Comparison of ENCODE assay signal across 28 cellular contexts in genomic region chr5:137236266-137236665, GRCh38.
DNase-seq lines count a peak whose midpoint lies in the region; ATAC-seq, FAIRE-seq and TF ChIP-seq lines count a peak whose summit lies in the region.
"Had no signal": no experiment of that assay in that cellular context is flagged by ENCODE, and none has a peak within 500 bp of the region (broad histone marks: within the 10 kb centered on the region; RNA-seq: fewer than 3 reads in every experiment).

No MANE protein-coding gene starts in this region.

- no peak overlapping the region for H3K4me2 ChIP-seq in astrocyte (ENCODE audit: low read length)
- H3K4me2 ChIP-seq in HepG2 (ENCODE audit: low read depth, low read length): no peak overlapping the region
- H3K4me2 ChIP-seq: SK-N-SH had no signal

- TF ChIP-seq POLR2A in breast epithelium (IDR thresholded peaks at IDR 0.05): no peak
- no peak for TF ChIP-seq POLR2A in HepG2 (IDR thresholded peaks at IDR 0.05; ENCODE audit: insufficient read depth in 1 of 2, low read depth in 2 of 2, low read length in 2 of 2)

- H3K79me2 ChIP-seq in astrocyte (ENCODE audit: insufficient read depth, low read length): no peaks in the 10 kb centered on the region
- H3K79me2 ChIP-seq in HepG2 (ENCODE audit: insufficient read depth, low read length): no peaks in the 10 kb centered on the region

- H2AFZ ChIP-seq in astrocyte (ENCODE audit: low read depth, low read length) (no peak overlapping the region), HepG2 (ENCODE audit: low read length) (no peak overlapping the region)

- H3K27ac ChIP-seq in breast epithelium: no peak overlapping the region
- H3K27ac ChIP-seq in astrocyte (ENCODE audit: low read depth, low read length): no peak overlapping the region
- no peak overlapping the region for H3K27ac ChIP-seq in HepG2 (ENCODE audit: extremely low read length, insufficient read depth, low read length)
- H3K27ac ChIP-seq: 22Rv1, HL-60 had no signal

- H3K27ac Mint-ChIP-seq in MCF 10A (ENCODE audit: low read depth, unreplicated experiment): peak overlapping the region; percentile 53
- no peak overlapping the region for H3K27ac Mint-ChIP-seq in astrocyte (ENCODE audit: unreplicated experiment)
- peak overlapping the region; percentile 24 for H3K27ac Mint-ChIP-seq in glutamatergic neuron (ENCODE audit: unreplicated experiment)
- H3K27ac Mint-ChIP-seq in activated naive CD4-positive, alpha-beta T cell treated with anti-CD3 and anti-CD28 coated beads for 36 hours: no peak overlapping the region
- H3K27ac Mint-ChIP-seq: CD8-positive, alpha-beta T cell had no signal

- in situ Hi-C loops in HepG2 (cut with HindIII; ENCODE audit: extremely low pct_ligation_motif_present, low pct_unique_long_range_greater_than_20kb): no loop called here

- H3K4me1 ChIP-seq in breast epithelium (no peaks in the 10 kb centered on the region), astrocyte (ENCODE audit: insufficient read depth, low read length) (peaks cover 13% of the 10 kb centered on the region), HepG2 (ENCODE audit: insufficient read depth, low read length) (no peaks in the 10 kb centered on the region)

- no peaks in the 10 kb centered on the region for H3K9me3 Mint-ChIP-seq in MCF 10A (ENCODE audit: unreplicated experiment)
- H3K9me3 Mint-ChIP-seq in astrocyte (ENCODE audit: unreplicated experiment): no peaks in the 10 kb centered on the region
- H3K9me3 Mint-ChIP-seq in glutamatergic neuron (ENCODE audit: unreplicated experiment): no peaks in the 10 kb centered on the region
- no peaks in the 10 kb centered on the region for H3K9me3 Mint-ChIP-seq in activated naive CD4-positive, alpha-beta T cell treated with anti-CD3 and anti-CD28 coated beads for 36 hours
- H3K9me3 Mint-ChIP-seq: CD8-positive, alpha-beta T cell had no signal

- WGBS in HepG2 (ENCODE audit: low lambda C conversion rate): 0% methylated on average over 2 of the region's 2 CpGs

- ATAC-seq in HepG2 (no peak), HG02588 (IDR thresholded peaks at IDR 0.05; ENCODE audit: unreplicated experiment) (no peak), HG03442 (IDR thresholded peaks at IDR 0.05; ENCODE audit: unreplicated experiment) (no peak)
- ATAC-seq: CD8-positive, alpha-beta T cell had no signal

- H3K9me3 ChIP-seq in breast epithelium (no peaks in the 10 kb centered on the region), astrocyte (ENCODE audit: insufficient read depth, low read depth, low read length) (no peaks in the 10 kb centered on the region), HepG2 (ENCODE audit: low read length) (no peaks in the 10 kb centered on the region)
- H3K9me3 ChIP-seq: SK-N-SH had no signal

- H3K4me1 Mint-ChIP-seq in MCF 10A (ENCODE audit: insufficient read depth, unreplicated experiment): peaks cover 26% of the 10 kb centered on the region
- H3K4me1 Mint-ChIP-seq in astrocyte (ENCODE audit: low read depth, unreplicated experiment): peaks cover 9% of the 10 kb centered on the region
- H3K4me1 Mint-ChIP-seq in glutamatergic neuron (ENCODE audit: low read depth, unreplicated experiment): no peaks in the 10 kb centered on the region
- H3K4me1 Mint-ChIP-seq in activated naive CD4-positive, alpha-beta T cell treated with anti-CD3 and anti-CD28 coated beads for 36 hours (ENCODE audit: low read depth): no peaks in the 10 kb centered on the region

- BruUV-seq in MCF 10A (replicated peaks; lab: Mats Ljungman, UMichigan): no TSS peak
- BruUV-seq in HepG2 (replicated peaks; lab: Mats Ljungman, UMichigan): no TSS peak

- H3K27me3 Mint-ChIP-seq in MCF 10A (ENCODE audit: insufficient read depth, unreplicated experiment): no peaks in the 10 kb centered on the region
- H3K27me3 Mint-ChIP-seq in astrocyte (ENCODE audit: low read depth, unreplicated experiment): no peaks in the 10 kb centered on the region
- H3K27me3 Mint-ChIP-seq in glutamatergic neuron (ENCODE audit: unreplicated experiment): no peaks in the 10 kb centered on the region
- H3K27me3 Mint-ChIP-seq in activated naive CD4-positive, alpha-beta T cell treated with anti-CD3 and anti-CD28 coated beads for 36 hours (ENCODE audit: low read depth): peaks cover 3% of the 10 kb centered on the region

- H3K27me3 ChIP-seq in breast epithelium (no peaks in the 10 kb centered on the region), astrocyte (ENCODE audit: insufficient read depth, low read length) (no peaks in the 10 kb centered on the region), HepG2 (ENCODE audit: control insufficient read depth in 1 of 2, insufficient read depth in 2 of 2, low read length in 2 of 2) (no peaks in the 10 kb centered on the region)

- DNase-seq in MCF 10A (ENCODE audit: unreplicated experiment): no peak
- DNase-seq in breast epithelium (ENCODE audit: low spot score in 2 of 2): no peak
- peak; percentile 38 for DNase-seq in astrocyte (ENCODE audit: low read depth)
- no peak for DNase-seq in glutamatergic neuron
- DNase-seq in HepG2 (ENCODE audit: low spot score): no peak
- DNase-seq in activated naive CD4-positive, alpha-beta T cell treated with anti-CD3 and anti-CD28 coated beads for 36 hours: no peak
- DNase-seq: ACHN; AML-193; C1 segment of cervical spinal cord; CD8-positive, alpha-beta T cell; DND-41; KBM-7; NCI-H1092 treated with DMSO at 0.1 percent for 48 hours; NCI-H146; NCI-H2029; NCI-H226; NCI-H524; NCI-H82; SHP77 treated with DMSO at 0.1 percent for 48 hours; SK-N-SH had no signal

- H3K9ac ChIP-seq in astrocyte (ENCODE audit: low read length): no peak overlapping the region
- H3K9ac ChIP-seq in HepG2 (ENCODE audit: insufficient read depth, low read depth, low read length): no peak overlapping the region
- H3K9ac ChIP-seq: SK-N-SH had no signal

- H3K36me3 ChIP-seq in breast epithelium (no peaks in the 10 kb centered on the region), astrocyte (ENCODE audit: insufficient read depth, low read length) (no peaks in the 10 kb centered on the region), HepG2 (replicated peaks in 1 of 2; ENCODE audit: control insufficient read depth in 1 of 2, insufficient read depth in 2 of 2, low read length in 2 of 2) (no peaks in the 10 kb centered on the region)

- H3K4me3 ChIP-seq in breast epithelium: no peak overlapping the region
- no peak overlapping the region for H3K4me3 ChIP-seq in astrocyte (ENCODE audit: insufficient read depth, low read depth, low read length)
- no peak overlapping the region for H3K4me3 ChIP-seq in HepG2 (replicated peaks in 1 of 3; ENCODE audit: insufficient read depth in 1 of 3, low read depth in 2 of 3, low read length in 3 of 3)

- FAIRE-seq in astrocyte (lab: Jason Lieb, UNC) (no peak), HepG2 (lab: Jason Lieb, UNC) (no peak)
- FAIRE-seq: GM12892, GM18507, GM19239, H1 had no signal

- CTCF ChIA-PET in MCF 10A (lab: Yijun Ruan, JAX): interaction anchor here (0.7 to 3.1 kb wide), 5 partner anchors 8 to 161 kb away, joined by 3 to 20 read pairs (median 10); no protein-coding TSS in a partner anchor
- CTCF ChIA-PET in HepG2 (lab: Yijun Ruan, JAX; ENCODE audit: low intra/inter-chr PET ratio, low total read pairs): no interaction called here
- CTCF ChIA-PET in activated naive CD4-positive, alpha-beta T cell treated with anti-CD3 and anti-CD28 coated beads for 36 hours (lab: Charles Lee): no interaction called here

- intact Hi-C loops in MCF 10A (cut with micrococcal nuclease): no loop called here
- intact Hi-C loops in breast epithelium (cut with DNase I; ENCODE audit: low total_unique reads): no loop called here
- intact Hi-C loops in HepG2 (cut with micrococcal nuclease; ENCODE audit: unreplicated experiment): no loop called here
- intact Hi-C loops in activated naive CD4-positive, alpha-beta T cell treated with anti-CD3 and anti-CD28 coated beads for 36 hours (cut with micrococcal nuclease): no loop called here

- H3K36me3 Mint-ChIP-seq in MCF 10A (ENCODE audit: insufficient read depth, unreplicated experiment): no peaks in the 10 kb centered on the region
- no peaks in the 10 kb centered on the region for H3K36me3 Mint-ChIP-seq in astrocyte (ENCODE audit: low read depth, unreplicated experiment)
- H3K36me3 Mint-ChIP-seq in glutamatergic neuron (ENCODE audit: unreplicated experiment): no peaks in the 10 kb centered on the region
- no peaks in the 10 kb centered on the region for H3K36me3 Mint-ChIP-seq in activated naive CD4-positive, alpha-beta T cell treated with anti-CD3 and anti-CD28 coated beads for 36 hours (ENCODE audit: low read depth)
- H3K36me3 Mint-ChIP-seq: CD8-positive, alpha-beta T cell had no signal

- TF ChIP-seq RAD21 in HepG2 (CRISPR knock-in tag; IDR thresholded peaks at IDR 0.05): no peak

- POLR2A ChIA-PET in MCF 10A (lab: Yijun Ruan, JAX) (interaction anchor here (0.6 to 1.3 kb wide), 4 partner anchors 12 to 1511 kb away, joined by 3 to 5 read pairs (median 3); no protein-coding TSS in a partner anchor), HepG2 (lab: Yijun Ruan, JAX) (no interaction called here)

- no peak for TF ChIP-seq CTCF in MCF 10A (IDR thresholded peaks at IDR 0.05; ENCODE audit: unreplicated experiment)
- no peak for TF ChIP-seq CTCF in breast epithelium (IDR thresholded peaks at IDR 0.05)
- TF ChIP-seq CTCF in astrocyte (IDR thresholded peaks at IDR 0.05; ENCODE audit: insufficient read depth, low read depth, low read length): no peak
- TF ChIP-seq CTCF in glutamatergic neuron (IDR thresholded peaks at IDR 0.05; ENCODE audit: partially characterized antibody, unreplicated experiment): no peak
- TF ChIP-seq CTCF in HepG2 (CRISPR knock-in tag; IDR thresholded peaks at IDR 0.05): no peak

- TF ChIP-seq EP300 in HepG2 (IDR thresholded peaks at IDR 0.05; ENCODE audit: low read depth in 2 of 2, low read length in 2 of 2) (no peak), HepG2 (CRISPR knock-in tag; IDR thresholded peaks at IDR 0.05; ENCODE audit: borderline replicate concordance) (no peak)

- peaks cover 7% of the 10 kb centered on the region for H4K20me1 ChIP-seq in astrocyte (ENCODE audit: insufficient read depth, low read length)
- H4K20me1 ChIP-seq in HepG2 (ENCODE audit: insufficient read depth, low read length): no peaks in the 10 kb centered on the region

- H3K4me3 Mint-ChIP-seq in MCF 10A (ENCODE audit: unreplicated experiment): no peak overlapping the region
- no peak overlapping the region for H3K4me3 Mint-ChIP-seq in astrocyte (ENCODE audit: unreplicated experiment)
- no peak overlapping the region for H3K4me3 Mint-ChIP-seq in glutamatergic neuron (ENCODE audit: unreplicated experiment)
- no peak overlapping the region for H3K4me3 Mint-ChIP-seq in activated naive CD4-positive, alpha-beta T cell treated with anti-CD3 and anti-CD28 coated beads for 36 hours
- H3K4me3 Mint-ChIP-seq: CD8-positive, alpha-beta T cell had no signal

TF ChIP-seq in HepG2, 621 proteins besides CTCF, POLR2A, EP300 and RAD21:
- no peak for TF ChIP-seq GPN1 (CRISPR knock-in tag; IDR thresholded peaks at IDR 0.05; ENCODE audit: borderline replicate concordance)
- TF ChIP-seq ZFP1 (CRISPR knock-in tag; IDR thresholded peaks at IDR 0.05): no peak
- no peak for TF ChIP-seq NR2F6 (IDR thresholded peaks at IDR 0.05)
- TF ChIP-seq NR2F6 (CRISPR knock-in tag; IDR thresholded peaks at IDR 0.05): no peak
- no peak for TF ChIP-seq ZNF546 (CRISPR knock-in tag; conservative IDR thresholded peaks at IDR 0.05)
- no peak for TF ChIP-seq ZSCAN20 (CRISPR knock-in tag; IDR thresholded peaks at IDR 0.05; ENCODE audit: borderline replicate concordance)

Comparison
In these comparisons a context has a peak if more than half of its experiments do, and no peak if none do; other contexts are left out.
1. H3K27ac Mint-ChIP-seq: peak in MCF 10A (single experiment) and glutamatergic neuron (single experiment); none in astrocyte (single experiment) and activated naive CD4-positive, alpha-beta T cell treated with anti-CD3 and anti-CD28 coated beads for 36 hours (single experiment).